17 cellular contexts compared by ENCODE assay signal in genomic region chr4:94395541-94395940, GRCh38. TPM values are rescaled to one million over a fixed set of nuclear protein-coding genes. Genes with fewer than 3 reads are reported as not detected.
DNase-seq lines count a peak whose midpoint lies in the region; FAIRE-seq and TF ChIP-seq lines count a peak whose summit lies in the region.
"Had no signal": no experiment of that assay in that cellular context is flagged by ENCODE, and none has a peak within 500 bp of the region (broad histone marks: within the 10 kb centered on the region; RNA-seq: fewer than 3 reads in every experiment).

No MANE protein-coding gene starts in this region.

- 22 to 30% methylated on average over 1 of the region's 1 CpG for WGBS in GM23248 (ENCODE audit: low coverage in 1 of 2, low lambda C conversion rate in 2 of 2, missing lambda C conversion rate in 2 of 2), 2 experiments
- 22 to 67% (median 53%) methylated on average over 1 of the region's 1 CpG for WGBS in small intestine, 3 donors

- H3K4me3 ChIP-seq in GM23248 = no peak overlapping the region
- no peak overlapping the region for H3K4me3 ChIP-seq in fibroblast of mammary gland (ENCODE audit: control insufficient read depth, low read depth, low read length)
- H3K4me3 ChIP-seq in small intestine (ENCODE audit: low read depth in 1 of 2, low read length in 2 of 2) = no peak overlapping the region

- no peak overlapping the region for H3K4me2 ChIP-seq in GM23248 (ENCODE audit: unreplicated experiment)

- no peaks in the 10 kb centered on the region for H3F3A ChIP-seq in GM23248 (ENCODE audit: insufficient read depth)

- no peaks in the 10 kb centered on the region for H4K20me1 ChIP-seq in GM23248 (ENCODE audit: insufficient read depth)

- H2AFZ ChIP-seq in GM23248 = no peak overlapping the region

- no peaks in the 10 kb centered on the region for H3K4me1 ChIP-seq in GM23248 (ENCODE audit: insufficient read depth)
- H3K4me1 ChIP-seq in small intestine (ENCODE audit: control insufficient read depth in 2 of 2, insufficient read depth in 1 of 2, low read depth in 1 of 2, low read length in 1 of 2) = no peaks in the 10 kb centered on the region
- H3K4me1 ChIP-seq: BE2C had no signal

- H3K9me3 ChIP-seq in GM23248 (ENCODE audit: low read depth) = no peaks in the 10 kb centered on the region
- no peaks in the 10 kb centered on the region for H3K9me3 ChIP-seq in small intestine (ENCODE audit: control insufficient read depth, low read depth)
- H3K9me3 ChIP-seq: BE2C had no signal

- in situ Hi-C loops in GM23248 (cut with MboI) = loop anchor here (25.0 kb wide), 1 partner anchor 583 kb away; no protein-coding TSS in a partner anchor

- TF ChIP-seq CTCF in fibroblast of mammary gland (conservative IDR thresholded peaks at IDR 0.05; ENCODE audit: control insufficient read depth, insufficient read depth, low read depth, low read length) = no peak

- H3K79me2 ChIP-seq in GM23248 (ENCODE audit: insufficient read depth) = no peaks in the 10 kb centered on the region

- no peak for FAIRE-seq in small intestine (lab: Jason Lieb, UNC)
- FAIRE-seq: G401.6, GM12891, H1 had no signal

- H3K36me3 ChIP-seq in GM23248 (ENCODE audit: low read depth) (no peaks in the 10 kb centered on the region), small intestine (ENCODE audit: control insufficient read depth in 2 of 2, insufficient read depth in 2 of 2, low read length in 2 of 2) (no peaks in the 10 kb centered on the region)
- H3K36me3 ChIP-seq: BE2C had no signal

- H3K27ac ChIP-seq in GM23248 = no peak overlapping the region
- no peak overlapping the region for H3K27ac ChIP-seq in small intestine (ENCODE audit: low read depth in 1 of 2, low read length in 1 of 2)

- H3K27me3 ChIP-seq in GM23248 (replicated peaks; ENCODE audit: insufficient read depth) (0 out of 2 replicates have a peak, but pooled peaks cover 6% of the 10 kb centered on the region), small intestine (ENCODE audit: control insufficient read depth in 2 of 2, insufficient read depth in 2 of 2, low read length in 2 of 2) (no peaks in the 10 kb centered on the region)
- H3K27me3 ChIP-seq: BE2C had no signal

- no peaks in the 10 kb centered on the region for H3K9me2 ChIP-seq in GM23248 (ENCODE audit: insufficient read depth)

- no peak overlapping the region for H3K9ac ChIP-seq in GM23248

- DNase-seq in GM23248 = peak; percentile 13
- peak; percentile 12 for DNase-seq in LHCN-M2 (ENCODE audit: low read depth)
- DNase-seq in fibroblast of mammary gland (ENCODE audit: low read depth) = peak; percentile 35
- peak; percentile 32 for DNase-seq in renal cortical epithelial cell (ENCODE audit: low read depth)
- DNase-seq in small intestine = no peak
- no peak for DNase-seq in HK-2 (ENCODE audit: unreplicated experiment)
- DNase-seq: BE2C; C1 segment of cervical spinal cord; CD4-positive, CD25-positive, alpha-beta regulatory T cell; CD8-positive, alpha-beta memory T cell; COR-L47; H9 had no signal

RNA-seq across cellular contexts. Expression of gene HPGDS, which starts 52.9 kb away (rescaled TPM):
- not detected in 2 replicates for total RNA-seq in GM23248 (2014; rRNA removed; shearing (Covaris generic))
- not detected in 2 replicates for polyA plus RNA-seq in GM23248 (2016; fragmentation: Nextera tagmentation; extraction: Ambion mirVana)
- total RNA-seq in LHCN-M2 (2014; rRNA removed) = not detected in 2 replicates
- polyA plus RNA-seq in LHCN-M2 (2012) = not detected
- not detected in 2 replicates for total RNA-seq in renal cortical epithelial cell
- 1 to 10 TPM; 4.1 to 9.5 (median 5.4) TPM for polyA plus RNA-seq in small intestine
- total RNA-seq: A172, H1, H9, HT-29 had no signal
- polyA plus RNA-seq: CD8-positive, alpha-beta memory T cell; H1 had no signal

RNA-seq across cellular contexts. Expression of gene PDLIM5, which starts 56.2 kb away (rescaled TPM):
- total RNA-seq in GM23248 (2014; rRNA removed; shearing (Covaris generic)) = 115 and 185 TPM in 2 replicates
- polyA plus RNA-seq in GM23248 (2016; fragmentation: Nextera tagmentation; extraction: Ambion mirVana) (147 and 149 TPM in 2 replicates), small intestine (10 to 100 TPM; 26.6 to 61.7 (median 61.3) TPM)
- total RNA-seq in LHCN-M2 (2014; rRNA removed) (63.6 and 73.1 TPM in 2 replicates), renal cortical epithelial cell (58.0 and 96.0 TPM in 2 replicates)
- 40.1 TPM for polyA plus RNA-seq in LHCN-M2 (2012)

Comparison
In these comparisons a context has a peak if more than half of its experiments do, and no peak if none do; other contexts are left out.
1. DNase-seq: peak in GM23248 (single experiment), LHCN-M2 (single experiment), fibroblast of mammary gland (single experiment) and renal cortical epithelial cell (single experiment); none in small intestine (single experiment) and HK-2 (single experiment).